ENCODE assay signal across 19 cellular contexts in the genomic region with DNA sequence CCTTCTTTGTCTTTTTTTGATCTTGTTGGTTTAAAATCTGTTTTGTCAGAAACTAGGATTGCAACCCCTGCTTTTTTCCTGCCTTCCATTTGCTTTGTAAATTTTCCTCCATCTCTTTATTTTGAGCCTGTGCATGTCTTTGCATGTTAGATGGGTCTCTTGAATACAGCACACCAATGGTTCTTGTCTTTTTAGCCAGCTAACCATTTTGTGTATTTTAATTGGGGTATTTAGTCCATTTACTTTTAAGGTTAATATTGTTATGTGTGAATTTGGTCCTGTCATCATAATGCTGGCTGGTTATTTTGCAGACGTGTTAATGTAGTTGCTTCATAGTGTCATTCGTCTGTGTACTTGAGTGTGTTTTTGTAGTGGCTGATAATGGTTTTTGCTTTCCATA.
"Had no signal": no experiment of that assay in that cellular context is flagged by ENCODE, and none has a peak within 500 bp of the region (broad histone marks: within the 10 kb centered on the region; RNA-seq: fewer than 3 reads in every experiment).

No MANE protein-coding gene starts in this region.

- H3K27me3 Mint-ChIP-seq: dendritic cell treated with granulocyte-macrophage colony-stimulating factor and Interleukin-4, amounts not matched to agents 40 ng/mL and 50 ng/mL, for 4 days; T-helper 17 cell had no signal

- H3K9me3 ChIP-seq: thyroid gland had no signal

- H3K27ac Mint-ChIP-seq: dendritic cell treated with granulocyte-macrophage colony-stimulating factor and Interleukin-4, amounts not matched to agents 40 ng/mL and 50 ng/mL, for 4 days; nephron progenitor cell; T-helper 17 cell had no signal

- H3K4me3 ChIP-seq: ascending aorta, esophagus muscularis mucosa, gastroesophageal sphincter, heart right ventricle, thyroid gland had no signal

- H3K27me3 ChIP-seq: ascending aorta, esophagus muscularis mucosa, gastroesophageal sphincter, heart right ventricle, thyroid gland had no signal

- DNase-seq: activated CD4-positive, alpha-beta T cell treated with anti-CD3 and anti-CD28 coated beads for 1 hour; activated CD4-positive, alpha-beta T cell treated with anti-CD3 and anti-CD28 coated beads, Interleukin-2, amount 50 U/mL, for 48 hours; activated T-cell treated with anti-CD3 and anti-CD28 coated beads, Interleukin-2, amount 50 U/mL, for 4 hours; effector memory CD4-positive, alpha-beta T cell; heart right ventricle; mesendoderm; nephron progenitor cell; occipital lobe; posterior cingulate gyrus; stimulated activated naive CD4-positive, alpha-beta T cell treated with Interleukin-2 at 50 U/mL for 16 hours; T-helper 17 cell; thyroid gland had no signal

- H3K4me1 ChIP-seq: ascending aorta had no signal

- H3K27ac ChIP-seq: ascending aorta, esophagus muscularis mucosa, gastroesophageal sphincter, heart right ventricle, thyroid gland, VCaP had no signal

- H3K4me3 Mint-ChIP-seq: activated T-cell treated with anti-CD3 and anti-CD28 coated beads, Interleukin-2, amount 50 U/mL, for 4 hours; dendritic cell treated with granulocyte-macrophage colony-stimulating factor and Interleukin-4, amounts not matched to agents 40 ng/mL and 50 ng/mL, for 4 days; nephron progenitor cell; T-helper 17 cell had no signal

- H3K36me3 ChIP-seq: ascending aorta, esophagus muscularis mucosa, gastroesophageal sphincter, heart right ventricle, thyroid gland had no signal

- ATAC-seq: activated T-cell treated with anti-CD3 and anti-CD28 coated beads, Interleukin-2, amount 50 U/mL, for 4 hours; gastroesophageal sphincter; heart right ventricle; T-helper 17 cell had no signal

- FAIRE-seq: bronchial epithelial cell, endothelial cell of umbilical vein had no signal
